8 cellular contexts compared by ENCODE assay signal in the genomic region with DNA sequence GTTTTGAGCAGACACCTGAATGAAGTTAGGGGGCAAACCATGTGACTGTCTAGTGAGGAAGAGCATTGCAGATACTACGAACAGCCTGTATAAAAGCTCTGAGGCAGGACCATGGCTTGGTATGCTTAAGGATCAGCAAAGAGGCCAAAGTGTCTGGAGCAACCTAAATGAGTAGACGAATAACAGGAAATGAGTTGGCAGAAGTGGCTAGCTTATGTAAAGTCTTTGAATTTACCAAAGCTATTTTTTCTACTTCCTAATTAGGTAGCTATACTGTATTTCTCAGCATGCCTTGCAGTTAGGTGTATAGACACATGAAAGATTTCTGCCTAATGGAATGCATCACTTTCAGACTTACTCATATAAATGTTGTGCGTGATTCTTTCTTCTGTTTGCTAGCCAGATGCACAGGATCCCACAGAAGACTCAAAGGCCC. TPM values are rescaled to one million over a fixed set of nuclear protein-coding genes. Genes with fewer than 3 reads are reported as not detected.
DNase-seq lines count a peak whose midpoint lies in the region; ATAC-seq and TF ChIP-seq lines count a peak whose summit lies in the region.

No MANE protein-coding gene starts in this region.

- intact Hi-C loops in CD4-positive, alpha-beta T cell (cut with DNase I, micrococcal nuclease) = loop anchor here in 1 of 2 experiments (2.0 to 5.0 kb wide), 3 partner anchors 18 to 35 kb away; no protein-coding TSS in a partner anchor
- intact Hi-C loops in ovary (cut with DNase I) = no loop called here

- peak overlapping the region; percentile 13 for H3K4me3 Mint-ChIP-seq in CD4-positive, alpha-beta T cell
- peak overlapping the region; percentile 81 for H3K4me3 Mint-ChIP-seq in T-helper 17 cell
- peak overlapping the region; percentile 6 to 62 (median 52) for H3K4me3 Mint-ChIP-seq in immature natural killer cell

- H3K4me1 Mint-ChIP-seq in CD4-positive, alpha-beta T cell (ENCODE audit: low read depth) = peaks cover 38% of the 10 kb centered on the region
- H3K4me1 Mint-ChIP-seq in T-helper 17 cell (peaks cover 33% of the 10 kb centered on the region), immature natural killer cell (peaks cover 19 to 21% of the 10 kb centered on the region in 2 donors)

- CTCF ChIA-PET in CD4-positive, alpha-beta T cell (lab: Charles Lee) = interaction anchor here (1.0 to 2.3 kb wide), 4 partner anchors 9 to 90 kb away, joined by 3 to 10 read pairs (median 5); partner anchors contain the start of gene GPRIN3

- TF ChIP-seq EP300 in tibial nerve (IDR thresholded peaks at IDR 0.05) (no peak), ovary (IDR thresholded peaks at IDR 0.05) (no peak)

- H3K27ac Mint-ChIP-seq in CD4-positive, alpha-beta T cell = peak overlapping the region; percentile 81
- peak overlapping the region; percentile 98 for H3K27ac Mint-ChIP-seq in T-helper 17 cell
- H3K27ac Mint-ChIP-seq in immature natural killer cell = peak overlapping the region; percentile 78 to 89 (median 82)

- no peaks in the 10 kb centered on the region for H3K36me3 Mint-ChIP-seq in CD4-positive, alpha-beta T cell (ENCODE audit: low read depth)
- H3K36me3 Mint-ChIP-seq in T-helper 17 cell (ENCODE audit: low read depth) = no peaks in the 10 kb centered on the region
- no peaks in the 10 kb centered on the region for H3K36me3 Mint-ChIP-seq in immature natural killer cell

- peak; percentile 85 for ATAC-seq in CD4-positive, alpha-beta T cell (ENCODE audit: poor library complexity)
- ATAC-seq in HG02798 (IDR thresholded peaks at IDR 0.05; ENCODE audit: poor library complexity, unreplicated experiment) = peak; percentile 37
- ATAC-seq in T-helper 17 cell = peak; percentile 90

- peak overlapping the region; percentile 38 for H3K27ac ChIP-seq in CD4-positive, alpha-beta T cell (ENCODE audit: low read depth, low read length)
- H3K27ac ChIP-seq in tibial nerve (no peak overlapping the region), ovary (no peak overlapping the region)

- H3K36me3 ChIP-seq in H7 (replicated peaks; ENCODE audit: control insufficient read depth, insufficient read depth, low read length) (no peaks in the 10 kb centered on the region), tibial nerve (no peaks in the 10 kb centered on the region), ovary (no peaks in the 10 kb centered on the region)

- POLR2A ChIA-PET in CD4-positive, alpha-beta T cell (lab: Charles Lee) = interaction anchor here (0.8 to 3.4 kb wide), 6 partner anchors 10 to 42 kb away, joined by 3 to 37 read pairs (median 8); partner anchors contain the start of gene GPRIN3

- H3K4me3 ChIP-seq in H7 (ENCODE audit: insufficient read depth, low read depth, low read length) (no peak overlapping the region), tibial nerve (no peak overlapping the region), ovary (no peak overlapping the region)

- WGBS in tibial nerve, 2 donors = 56 to 60% methylated on average over 3 of the region's 3 CpGs
- WGBS in ovary, 3 donors = 71 to 77% (median 74%) methylated on average over 3 of the region's 3 CpGs

- H3K9me3 Mint-ChIP-seq in CD4-positive, alpha-beta T cell = no peaks in the 10 kb centered on the region
- H3K9me3 Mint-ChIP-seq in immature natural killer cell = no peaks in the 10 kb centered on the region

- no peak for TF ChIP-seq CTCF in CD4-positive, alpha-beta T cell (IDR thresholded peaks at IDR 0.05)
- TF ChIP-seq CTCF in tibial nerve (IDR thresholded peaks at IDR 0.05) (no peak), ovary (IDR thresholded peaks at IDR 0.05) (no peak)

- no peaks in the 10 kb centered on the region for H3K4me1 ChIP-seq in tibial nerve
- no peaks in the 10 kb centered on the region for H3K4me1 ChIP-seq in ovary (ENCODE audit: insufficient read depth)

- peak in 1 of 10 experiments; percentile 27 for DNase-seq in CD4-positive, alpha-beta T cell
- DNase-seq in T-helper 17 cell (peak in 1 of 3 donors; percentile 23), immature natural killer cell (peak in 2 of 3 donors; percentile 23 to 32), NCI-H1694 treated with DMSO at 0.1 percent for 48 hours (lab: John Stamatoyannopoulos, UW) (no peak), H7 (no peak), tibial nerve (ENCODE audit: low spot score in 2 of 2) (no peak), ovary (no peak)

- no peak for TF ChIP-seq POLR2A in tibial nerve (IDR thresholded peaks at IDR 0.05)
- TF ChIP-seq POLR2A in ovary (IDR thresholded peaks at IDR 0.05) = no peak

- H3K27me3 ChIP-seq in CD4-positive, alpha-beta T cell (ENCODE audit: control insufficient read depth, insufficient read depth, low read length) = no peaks in the 10 kb centered on the region
- H3K27me3 ChIP-seq in H7 (ENCODE audit: control insufficient read depth, insufficient read depth, low read length) (no peaks in the 10 kb centered on the region), tibial nerve (no peaks in the 10 kb centered on the region), ovary (no peaks in the 10 kb centered on the region)

- H3K27me3 Mint-ChIP-seq in CD4-positive, alpha-beta T cell = no peaks in the 10 kb centered on the region
- H3K27me3 Mint-ChIP-seq in T-helper 17 cell (no peaks in the 10 kb centered on the region), immature natural killer cell (ENCODE audit: low read depth in 3 of 3) (peaks cover 0 to 4% (median 0%) of the 10 kb centered on the region in 3 donors)

- no peaks in the 10 kb centered on the region for H3K9me3 ChIP-seq in CD4-positive, alpha-beta T cell (ENCODE audit: control insufficient read depth, low read length)
- H3K9me3 ChIP-seq in T-helper 17 cell (ENCODE audit: control insufficient read depth, low read length, poor library complexity, severe bottlenecking) (no peaks in the 10 kb centered on the region), tibial nerve (no peaks in the 10 kb centered on the region), ovary (no peaks in the 10 kb centered on the region)

RNA-seq across cellular contexts. Expression of gene GPRIN3, which starts 9.3 kb away (rescaled TPM):
- total RNA-seq in CD4-positive, alpha-beta T cell = 10 to 100 TPM; 46.4 TPM
- total RNA-seq in T-helper 17 cell = 10 to 100 TPM; 88.5 to 89.7 TPM
- 10 to 100 TPM in 1 of 3 donors, 1 to 10 TPM in 2; 5.5 to 15.9 (median 7.3) TPM for polyA plus RNA-seq in immature natural killer cell
- total RNA-seq in H7 (2014; rRNA removed; shearing (Covaris generic)) = 0.42 and 0.44 TPM in 2 replicates
- 1 to 10 TPM; 2.3 to 5.2 (median 4.6) TPM for total RNA-seq in tibial nerve
- 1 to 10 TPM; 2.7 to 6.8 (median 3.9) TPM for total RNA-seq in ovary
- 1 to 10 TPM; 1.0 to 1.7 TPM for polyA plus RNA-seq in ovary

Comparison
In these comparisons a context has a peak if more than half of its experiments do, and no peak if none do; other contexts are left out.
1. ATAC-seq: peak in every context shown above with its lines; median percentile 90 in T-helper 17 cell; 85 in CD4-positive, alpha-beta T cell; 37 in HG02798.
2. DNase-seq: peak in immature natural killer cell (2 of 3); none in NCI-H1694 treated with DMSO at 0.1 percent for 48 hours (single experiment), H7 (single experiment), tibial nerve (0 of 2) and ovary (0 of 5).
3. H3K4me3 Mint-ChIP-seq: peak in every context shown above with its lines; median percentile 81 in T-helper 17 cell; 52 in immature natural killer cell; 13 in CD4-positive, alpha-beta T cell.
4. RNA of gene GPRIN3, which starts 9.3 kb away (total RNA-seq): 88.5 to 89.7 TPM in T-helper 17 cell and 46.4 TPM in CD4-positive, alpha-beta T cell; 2.3 to 5.2 TPM in tibial nerve, 2.7 to 6.8 TPM in ovary and 0.42 to 0.44 TPM in H7; every median in the first group is over 4 times any median in the second.
5. Peak in every context shown above with its lines, with median percentiles within 50 percentile points of each other: H3K27ac Mint-ChIP-seq.